In the genomic region with DNA sequence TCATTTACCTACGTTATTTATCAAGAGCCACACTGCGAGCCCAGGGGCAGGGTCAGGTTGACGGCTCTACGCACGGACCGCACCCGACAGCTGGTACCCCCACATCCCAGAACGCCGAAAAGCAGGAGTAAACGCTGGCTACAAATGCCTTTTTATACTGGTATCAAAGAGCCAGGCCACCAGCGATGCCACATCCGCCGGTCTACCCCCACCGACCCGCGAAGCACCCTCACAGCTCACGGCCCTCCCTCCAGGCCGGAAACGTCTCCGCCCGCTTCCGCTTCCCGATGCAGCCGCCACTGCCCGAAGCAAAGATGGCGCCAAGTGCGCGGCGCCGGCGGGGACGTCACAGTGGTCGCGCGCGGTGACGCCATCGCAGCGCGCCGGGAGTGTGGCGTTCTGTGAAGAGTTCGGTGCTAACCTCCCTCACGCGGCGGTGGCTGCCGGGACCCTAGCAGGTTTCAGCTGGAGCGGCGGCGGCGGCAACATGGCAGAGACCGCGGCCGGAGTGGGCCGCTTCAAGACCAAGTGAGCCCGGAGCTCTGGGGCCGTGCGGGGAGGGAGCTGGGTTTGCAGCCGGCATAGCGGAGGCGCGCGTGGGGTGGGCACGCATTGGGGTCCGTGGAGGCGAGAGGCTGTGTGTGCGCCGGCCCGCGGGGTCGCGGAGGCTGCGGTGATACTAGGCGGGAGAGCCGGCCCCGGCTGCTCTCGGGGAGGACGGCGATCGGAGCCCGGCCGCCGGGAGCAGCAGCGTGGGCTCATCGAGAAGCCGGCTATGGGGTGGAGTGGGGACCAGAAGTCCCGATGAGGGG, we compare ENCODE assay signal across 8 cellular contexts. TPM values are rescaled to one million over a fixed set of nuclear protein-coding genes. Genes with fewer than 3 reads are reported as not detected.
DNase-seq lines count a peak whose midpoint lies in the region; ATAC-seq, FAIRE-seq and TF ChIP-seq lines count a peak whose summit lies in the region.

A gene (plus strand): TSS at position 376 of the 812 bp plus-strand sequence. CDS start 112 bp downstream, at position 488.

- peak within 1 kb of the TSS; percentile 94 to 100 for H3K4me3 Mint-ChIP-seq in stimulated activated naive CD8-positive, alpha-beta T cell treated with anti-CD3 and anti-CD28 coated beads, Interleukin-15, amount 100 ng/mL, for 72 hours

- H3K9ac ChIP-seq in ES-I3 (ENCODE audit: low read depth, low read length) (peak within 1 kb of the TSS; percentile 98), Loucy (ENCODE audit: low read depth, low read length, poor library complexity, severe bottlenecking) (peak within 1 kb of the TSS; percentile 94), neural cell (ENCODE audit: low read length) (peak within 1 kb of the TSS; percentile 93)

- peak; percentile 97 for ATAC-seq in stimulated activated naive CD8-positive, alpha-beta T cell treated with anti-CD3 and anti-CD28 coated beads, Interleukin-15, amount 100 ng/mL, for 72 hours

- no peaks in the 10 kb centered on the region for H3K27me3 ChIP-seq in Loucy (ENCODE audit: insufficient read depth, low read length, poor library complexity, severe bottlenecking)
- no peaks in the 10 kb centered on the region for H3K27me3 ChIP-seq in neural cell (ENCODE audit: insufficient read depth, low read depth, low read length)

- H3K4me2 ChIP-seq in Loucy (ENCODE audit: low read depth, low read length, poor library complexity, severe bottlenecking) (peak within 1 kb of the TSS; percentile 85), neural cell (ENCODE audit: low read length) (peak within 1 kb of the TSS; percentile 91)

- peak within 1 kb of the TSS; percentile 94 to 99 for H3K27ac Mint-ChIP-seq in stimulated activated naive CD8-positive, alpha-beta T cell treated with anti-CD3 and anti-CD28 coated beads, Interleukin-15, amount 100 ng/mL, for 72 hours

- no peaks in the 10 kb centered on the region for H3K9me2 ChIP-seq in Loucy (replicated peaks; ENCODE audit: low read depth, low read length)
- no peaks in the 10 kb centered on the region for H3K9me2 ChIP-seq in neural cell (ENCODE audit: insufficient read depth, low read length)

- no peaks in the 10 kb centered on the region for H3K4me1 ChIP-seq in ES-I3 (ENCODE audit: insufficient read depth, low read length)
- no peaks in the 10 kb centered on the region for H3K4me1 ChIP-seq in Loucy (ENCODE audit: insufficient read depth, low read length, poor library complexity, severe bottlenecking)

- TF ChIP-seq RAD21 in neural cell (conservative IDR thresholded peaks at IDR 0.05), result peak; percentile 7

- H3K79me2 ChIP-seq in Loucy (ENCODE audit: insufficient read depth, low read length), result peaks cover 22% of the 10 kb centered on the region; the same call in 1 of the 2 replicates
- peaks cover 5% of the 10 kb centered on the region for H3K79me2 ChIP-seq in neural cell (replicated peaks; ENCODE audit: insufficient read depth, low read length)

- H3K36me3 ChIP-seq in ES-I3 (ENCODE audit: insufficient read depth, low read length) (no peaks in the 10 kb centered on the region), Loucy (ENCODE audit: insufficient read depth, low read length) (no peaks in the 10 kb centered on the region), neural cell (ENCODE audit: insufficient read depth, low read length) (no peaks in the 10 kb centered on the region)

- peak; percentile 78 for TF ChIP-seq EP300 in neural cell (conservative IDR thresholded peaks at IDR 0.05; ENCODE audit: poor library complexity, severe bottlenecking)

- H2AFZ ChIP-seq in Loucy (ENCODE audit: low read length), result peak within 1 kb of the TSS; percentile 77; the same call in 1 of the 2 replicates
- peak within 1 kb of the TSS; percentile 90 for H2AFZ ChIP-seq in neural cell (ENCODE audit: low read depth, low read length)

- H3K27ac ChIP-seq in neural cell (ENCODE audit: low read length), result peak within 1 kb of the TSS; percentile 95

- H3K4me3 ChIP-seq in Loucy (ENCODE audit: low read length, poor library complexity, severe bottlenecking) (peak within 1 kb of the TSS; percentile 91), neural cell (ENCODE audit: low read length) (peak within 1 kb of the TSS; percentile 88)

- TF ChIP-seq POLR2A in H54 (IDR thresholded peaks at IDR 0.05; ENCODE audit: low read depth, low read length), result peak; percentile 68

- DNase-seq in H54 (ENCODE audit: insufficient read length, low spot score) (peak; percentile 97), SHP77 (lab: John Stamatoyannopoulos, UW) (peak; percentile 83 to 90), activated gamma-delta T cell (lab: John Stamatoyannopoulos, UW) (peak; percentile 97), fibroblast of the conjunctiva (ENCODE audit: low read depth) (peak; percentile 79)
- peak; percentile 97 to 98 for DNase-seq in stimulated activated naive CD8-positive, alpha-beta T cell treated with anti-CD3 and anti-CD28 coated beads, Interleukin-15, amount 100 ng/mL, for 72 hours

- FAIRE-seq in H54 (lab: Jason Lieb, UNC), result peak; percentile 43

- H3F3A ChIP-seq in Loucy (ENCODE audit: low read depth), result peaks cover 2% of the 10 kb centered on the region; the same call in 1 of the 2 replicates
- no peaks in the 10 kb centered on the region for H3F3A ChIP-seq in neural cell (ENCODE audit: insufficient read depth, low read length, poor library complexity, severe bottlenecking)

- peaks cover 54% of the 10 kb centered on the region for H3K4me1 Mint-ChIP-seq in stimulated activated naive CD8-positive, alpha-beta T cell treated with anti-CD3 and anti-CD28 coated beads, Interleukin-15, amount 100 ng/mL, for 72 hours

- TF ChIP-seq CTCF in Loucy (conservative IDR thresholded peaks at IDR 0.05; ENCODE audit: low read length) (no peak), neural cell (IDR thresholded peaks at IDR 0.05; ENCODE audit: poor library complexity, severe bottlenecking) (no peak)

- H4K20me1 ChIP-seq in Loucy (ENCODE audit: insufficient read depth, low read length, poor library complexity, severe bottlenecking) (no peaks in the 10 kb centered on the region), neural cell (ENCODE audit: insufficient read depth) (no peaks in the 10 kb centered on the region)

- no peaks in the 10 kb centered on the region for H3K9me3 Mint-ChIP-seq in stimulated activated naive CD8-positive, alpha-beta T cell treated with anti-CD3 and anti-CD28 coated beads, Interleukin-15, amount 100 ng/mL, for 72 hours

- H3K9me3 ChIP-seq in ES-I3 (ENCODE audit: control insufficient read depth, insufficient read depth, low read length), result no peaks in the 10 kb centered on the region
- H3K9me3 ChIP-seq in Loucy (ENCODE audit: insufficient read depth, low read depth, low read length), result no peaks in the 10 kb centered on the region
- H3K9me3 ChIP-seq in neural cell (ENCODE audit: low read length), result no peaks in the 10 kb centered on the region

- H3K27me3 Mint-ChIP-seq in stimulated activated naive CD8-positive, alpha-beta T cell treated with anti-CD3 and anti-CD28 coated beads, Interleukin-15, amount 100 ng/mL, for 72 hours, result no peaks in the 10 kb centered on the region

TF ChIP-seq in neural cell, 6 proteins besides CTCF, POLR2A, EP300 and RAD21:
- TF ChIP-seq, protein P1, sequence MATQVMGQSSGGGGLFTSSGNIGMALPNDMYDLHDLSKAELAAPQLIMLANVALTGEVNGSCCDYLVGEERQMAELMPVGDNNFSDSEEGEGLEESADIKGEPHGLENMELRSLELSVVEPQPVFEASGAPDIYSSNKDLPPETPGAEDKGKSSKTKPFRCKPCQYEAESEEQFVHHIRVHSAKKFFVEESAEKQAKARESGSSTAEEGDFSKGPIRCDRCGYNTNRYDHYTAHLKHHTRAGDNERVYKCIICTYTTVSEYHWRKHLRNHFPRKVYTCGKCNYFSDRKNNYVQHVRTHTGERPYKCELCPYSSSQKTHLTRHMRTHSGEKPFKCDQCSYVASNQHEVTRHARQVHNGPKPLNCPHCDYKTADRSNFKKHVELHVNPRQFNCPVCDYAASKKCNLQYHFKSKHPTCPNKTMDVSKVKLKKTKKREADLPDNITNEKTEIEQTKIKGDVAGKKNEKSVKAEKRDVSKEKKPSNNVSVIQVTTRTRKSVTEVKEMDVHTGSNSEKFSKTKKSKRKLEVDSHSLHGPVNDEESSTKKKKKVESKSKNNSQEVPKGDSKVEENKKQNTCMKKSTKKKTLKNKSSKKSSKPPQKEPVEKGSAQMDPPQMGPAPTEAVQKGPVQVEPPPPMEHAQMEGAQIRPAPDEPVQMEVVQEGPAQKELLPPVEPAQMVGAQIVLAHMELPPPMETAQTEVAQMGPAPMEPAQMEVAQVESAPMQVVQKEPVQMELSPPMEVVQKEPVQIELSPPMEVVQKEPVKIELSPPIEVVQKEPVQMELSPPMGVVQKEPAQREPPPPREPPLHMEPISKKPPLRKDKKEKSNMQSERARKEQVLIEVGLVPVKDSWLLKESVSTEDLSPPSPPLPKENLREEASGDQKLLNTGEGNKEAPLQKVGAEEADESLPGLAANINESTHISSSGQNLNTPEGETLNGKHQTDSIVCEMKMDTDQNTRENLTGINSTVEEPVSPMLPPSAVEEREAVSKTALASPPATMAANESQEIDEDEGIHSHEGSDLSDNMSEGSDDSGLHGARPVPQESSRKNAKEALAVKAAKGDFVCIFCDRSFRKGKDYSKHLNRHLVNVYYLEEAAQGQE (IDR thresholded peaks at IDR 0.05; ENCODE audit: borderline replicate concordance), result no peak
- TF ChIP-seq TAF1 (IDR thresholded peaks at IDR 0.05; ENCODE audit: low read depth), result peak; percentile 88
- peak; percentile 99 for TF ChIP-seq POLR2AphosphoS5 (IDR thresholded peaks at IDR 0.05)
- peak; percentile 97 for TF ChIP-seq MXI1 (conservative IDR thresholded peaks at IDR 0.05; ENCODE audit: poor library complexity, severe bottlenecking)
- TF ChIP-seq EZH2 (IDR thresholded peaks at IDR 0.05; ENCODE audit: borderline replicate concordance, insufficient read depth, low read length, poor library complexity, severe bottlenecking), result no peak
- peak; percentile 32 for TF ChIP-seq SMC3 (conservative IDR thresholded peaks at IDR 0.05; ENCODE audit: poor library complexity)

RNA-seq across cellular contexts. Expression of the gene that starts here (rescaled TPM):
- polyA plus RNA-seq in neural cell, result 20.5 and 21.4 TPM in 2 replicates
- polyA minus RNA-seq in neural cell, result 13.5 and 20.5 TPM in 2 replicates

Comparison
In these comparisons a context has a peak if more than half of its experiments do, and no peak if none do; other contexts are left out.
1. Peak in every context shown above with its lines: DNase-seq, ATAC-seq, H3K4me3 ChIP-seq and H3K27ac ChIP-seq.